Comparison of ENCODE assay signal across 18 cellular contexts in genomic region chr3:51619983-51620382, GRCh38.
"Had no signal": no experiment of that assay in that cellular context is flagged by ENCODE, and none has a peak within 500 bp of the region (broad histone marks: within the 10 kb centered on the region; RNA-seq: fewer than 3 reads in every experiment).

No MANE protein-coding gene starts in this region.

- H3K36me3 Mint-ChIP-seq: activated naive CD8-positive, alpha-beta T cell treated with anti-CD3 and anti-CD28 coated beads for 36 hours; stimulated activated effector memory CD8-positive, alpha-beta T cell treated with anti-CD3 and anti-CD28 coated beads, Interleukin-12 subunit alpha, Interleukin-12 subunit beta, amount 100 ng/mL, for 72 hours had no signal

- H3K27me3 ChIP-seq: right atrium auricular region, tibial artery had no signal

- H3K27ac ChIP-seq: right atrium auricular region had no signal

- H3K27me3 Mint-ChIP-seq: activated naive CD8-positive, alpha-beta T cell treated with anti-CD3 and anti-CD28 coated beads for 36 hours; dendritic cell treated with granulocyte-macrophage colony-stimulating factor and Interleukin-4, amounts not matched to agents 40 ng/mL and 50 ng/mL, for 4 days had no signal

- H3K27ac Mint-ChIP-seq: activated naive CD8-positive, alpha-beta T cell treated with anti-CD3 and anti-CD28 coated beads for 36 hours; activated T-helper 1 cell treated with anti-CD3 and anti-CD28 coated beads, Interleukin-12 subunit alpha, Interleukin-12 subunit beta, Interleukin-2, Interleukin-4 antibody, amounts not matched to agents 30 ng/mL and 10 ng/mL and 1 ng/mL, durations not matched to agents 14 hours and 24 hours and 36 hours; dendritic cell treated with granulocyte-macrophage colony-stimulating factor and Interleukin-4, amounts not matched to agents 40 ng/mL and 50 ng/mL, for 4 days; stimulated activated effector memory CD8-positive, alpha-beta T cell treated with anti-CD3 and anti-CD28 coated beads, Interleukin-12 subunit alpha, Interleukin-12 subunit beta, amount 100 ng/mL, for 72 hours had no signal

- H3K9me3 ChIP-seq: right atrium auricular region, tibial artery had no signal

- H3K4me3 ChIP-seq: right atrium auricular region, tibial artery had no signal

- H3K36me3 ChIP-seq: right atrium auricular region, tibial artery had no signal

- DNase-seq: activated CD4-positive, alpha-beta T cell treated with anti-CD3 and anti-CD28 coated beads, Interleukin-2, amount 50 U/mL, for 1 hour; activated naive CD8-positive, alpha-beta T cell treated with anti-CD3 and anti-CD28 coated beads for 36 hours; amniotic stem cell; effector CD8-positive, alpha-beta T cell; hippocampal formation; left cardiac atrium; small intestine; stimulated activated CD4-positive, alpha-beta T cell treated with anti-CD3 and anti-CD28 coated beads, Interleukin-4, amount 100 ng/mL, for 24 hours; T-helper 1 cell; T-helper 9 cell; tibial artery had no signal

- H3K4me3 Mint-ChIP-seq: activated naive CD8-positive, alpha-beta T cell treated with anti-CD3 and anti-CD28 coated beads for 36 hours; activated T-helper 1 cell treated with anti-CD3 and anti-CD28 coated beads, Interleukin-12 subunit alpha, Interleukin-12 subunit beta, Interleukin-2, Interleukin-4 antibody, amounts not matched to agents 30 ng/mL and 10 ng/mL and 1 ng/mL, durations not matched to agents 14 hours and 24 hours and 36 hours; dendritic cell treated with granulocyte-macrophage colony-stimulating factor and Interleukin-4, amounts not matched to agents 40 ng/mL and 50 ng/mL, for 4 days; neural crest cell; stimulated activated effector memory CD8-positive, alpha-beta T cell treated with anti-CD3 and anti-CD28 coated beads, Interleukin-12 subunit alpha, Interleukin-12 subunit beta, amount 100 ng/mL, for 72 hours had no signal

- ATAC-seq: activated CD4-positive, CD25-positive, alpha-beta regulatory T cell treated with anti-CD3 and anti-CD28 coated beads, Interleukin-2, amount 50 U/mL, for 24 hours; SK-N-SH treated with all-trans-retinoic acid at 6 μM for 48 hours; stimulated activated effector memory CD8-positive, alpha-beta T cell treated with anti-CD3 and anti-CD28 coated beads, Interleukin-12 subunit alpha, Interleukin-12 subunit beta, amount 100 ng/mL, for 72 hours had no signal

- H3K9me3 Mint-ChIP-seq: activated naive CD8-positive, alpha-beta T cell treated with anti-CD3 and anti-CD28 coated beads for 36 hours; activated T-helper 1 cell treated with anti-CD3 and anti-CD28 coated beads, Interleukin-12 subunit alpha, Interleukin-12 subunit beta, Interleukin-2, Interleukin-4 antibody, amounts not matched to agents 30 ng/mL and 10 ng/mL and 1 ng/mL, durations not matched to agents 14 hours and 24 hours and 36 hours; dendritic cell treated with granulocyte-macrophage colony-stimulating factor and Interleukin-4, amounts not matched to agents 40 ng/mL and 50 ng/mL, for 4 days; neural crest cell; stimulated activated effector memory CD8-positive, alpha-beta T cell treated with anti-CD3 and anti-CD28 coated beads, Interleukin-12 subunit alpha, Interleukin-12 subunit beta, amount 100 ng/mL, for 72 hours had no signal
